In the genomic region with DNA sequence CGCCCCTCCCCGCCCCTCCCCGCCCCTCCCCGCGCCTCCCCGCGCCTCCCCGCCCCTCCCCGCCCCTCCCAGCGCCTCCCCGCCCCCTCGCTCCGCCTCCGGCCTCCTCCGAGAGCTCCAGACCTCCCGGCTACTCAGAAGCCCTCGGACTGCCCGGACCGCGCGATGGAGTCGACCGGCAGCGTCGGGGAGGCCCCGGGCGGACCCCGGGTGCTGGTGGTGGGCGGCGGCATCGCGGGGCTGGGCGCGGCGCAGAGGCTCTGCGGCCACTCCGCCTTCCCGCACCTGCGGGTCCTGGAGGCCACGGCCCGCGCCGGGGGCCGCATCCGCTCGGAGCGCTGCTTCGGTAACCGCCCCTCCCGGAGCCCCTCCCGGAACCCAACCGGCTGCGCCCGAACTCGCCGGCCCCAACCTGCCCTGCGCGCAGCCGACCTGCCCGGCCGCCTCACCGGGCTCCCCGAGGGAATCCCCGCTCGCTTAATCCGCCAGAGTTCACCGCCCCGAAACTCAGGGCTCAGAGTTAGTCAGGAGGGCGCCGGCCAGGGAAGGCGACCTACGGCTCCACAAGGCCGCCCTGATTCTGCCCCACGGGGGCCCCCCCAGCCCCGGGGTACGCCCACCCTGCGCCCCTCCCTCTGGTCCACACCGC, we compare ENCODE assay signal across 8 cellular contexts. TPM values are rescaled to one million over a fixed set of nuclear protein-coding genes. Genes with fewer than 3 reads are reported as not detected.
DNase-seq lines count a peak whose midpoint lies in the region; ATAC-seq and TF ChIP-seq lines count a peak whose summit lies in the region.

A gene (plus strand): TSS at position 111 of the 649 bp plus-strand sequence. CDS start 55 bp downstream, at position 166.

- 1 to 3% (median 2%) methylated on average over 32 to 63 of the region's 78 CpGs for WGBS in ovary, 3 donors

- peak within 1 kb of the TSS; percentile 73 for H3K4me3 Mint-ChIP-seq in activated naive CD8-positive, alpha-beta T cell treated with anti-CD3 and anti-CD28 coated beads for 36 hours

- no peaks in the 10 kb centered on the region for H3K36me3 Mint-ChIP-seq in activated naive CD8-positive, alpha-beta T cell treated with anti-CD3 and anti-CD28 coated beads for 36 hours

- H3K4me1 ChIP-seq in Peyer's patch = peaks cover 0 to 32% (median 5%) of the 10 kb centered on the region in 4 donors
- H3K4me1 ChIP-seq in ovary (ENCODE audit: insufficient read depth) = peaks cover 5% of the 10 kb centered on the region

- H3K4me3 ChIP-seq in Peyer's patch = peak within 1 kb of the TSS; percentile 79 to 100 (median 97)
- H3K4me3 ChIP-seq in ovary = peak within 1 kb of the TSS; percentile 79

- H3K27me3 Mint-ChIP-seq in activated naive CD8-positive, alpha-beta T cell treated with anti-CD3 and anti-CD28 coated beads for 36 hours = no peaks in the 10 kb centered on the region

- TF ChIP-seq CTCF in Peyer's patch (IDR thresholded peaks at IDR 0.05) (no peak), ovary (IDR thresholded peaks at IDR 0.05) (no peak)

- DNase-seq in NCI-H345 (lab: John Stamatoyannopoulos, UW) (peak; percentile 19), NCI-H345 treated with DMSO at 0.1 percent for 48 hours (lab: John Stamatoyannopoulos, UW; ENCODE audit: unreplicated experiment) (no peak), Peyer's patch (peak; percentile 59 to 83 (median 80)), Right ventricle myocardium superior (peak; percentile 83), ovary (peak; percentile 78 to 89 (median 81)), NAMALWA (ENCODE audit: low spot score) (no peak)
- peak; percentile 72 for DNase-seq in activated naive CD8-positive, alpha-beta T cell treated with anti-CD3 and anti-CD28 coated beads for 36 hours

- H3K27ac Mint-ChIP-seq in activated naive CD8-positive, alpha-beta T cell treated with anti-CD3 and anti-CD28 coated beads for 36 hours = no peak within 1 kb of the TSS

- no peak for TF ChIP-seq EP300 in ovary (IDR thresholded peaks at IDR 0.05)

- TF ChIP-seq POLR2A in Peyer's patch (IDR thresholded peaks at IDR 0.05) (peak in 1 of 2 donors; percentile 35), ovary (IDR thresholded peaks at IDR 0.05) (no peak)

- peak; percentile 58 for ATAC-seq in HG02852 (IDR thresholded peaks at IDR 0.05; ENCODE audit: unreplicated experiment)
- ATAC-seq in Right ventricle myocardium superior (ENCODE audit: poor library complexity) = peak; percentile 66

- H3K27ac ChIP-seq in Peyer's patch (peak within 1 kb of the TSS; percentile 80 to 99 (median 94)), ovary (peak within 1 kb of the TSS in 1 of 2 donors; percentile 80)

- H3K27me3 ChIP-seq in Peyer's patch (no peaks in the 10 kb centered on the region), ovary (no peaks in the 10 kb centered on the region)

- intact Hi-C loops in Right ventricle myocardium superior (cut with DNase I) = no loop called here
- intact Hi-C loops in ovary (cut with DNase I) = loop anchor here in 1 of 4 donors (5.0 kb wide), 1 partner anchor 72 kb away; a partner anchor contains a TSS

- H3K9me3 Mint-ChIP-seq in activated naive CD8-positive, alpha-beta T cell treated with anti-CD3 and anti-CD28 coated beads for 36 hours = no peaks in the 10 kb centered on the region

- peaks cover 2% of the 10 kb centered on the region for H3K4me1 Mint-ChIP-seq in activated naive CD8-positive, alpha-beta T cell treated with anti-CD3 and anti-CD28 coated beads for 36 hours

- peaks cover 0 to 7% (median 0%) of the 10 kb centered on the region in 3 donors for H3K36me3 ChIP-seq in Peyer's patch
- no peaks in the 10 kb centered on the region for H3K36me3 ChIP-seq in ovary

- H3K9me3 ChIP-seq in Peyer's patch = no peaks in the 10 kb centered on the region
- no peaks in the 10 kb centered on the region for H3K9me3 ChIP-seq in ovary

RNA-seq across cellular contexts. Expression of the gene that starts here (rescaled TPM):
- total RNA-seq in Peyer's patch (10 to 100 TPM; 19.8 to 53.7 (median 36.9) TPM), Right ventricle myocardium superior (3.4 TPM), ovary (10 to 100 TPM in 3 of 7 donors, 1 to 10 TPM in 4; 6.3 to 11.4 (median 9.2) TPM)
- 1 to 10 TPM; 4.6 to 4.7 TPM for total RNA-seq in activated naive CD8-positive, alpha-beta T cell treated with anti-CD3 and anti-CD28 coated beads for 36 hours
- polyA plus RNA-seq in ovary = 1 to 10 TPM; 2.1 to 7.8 TPM

Comparison
In these comparisons a context has a peak if more than half of its experiments do, and no peak if none do; other contexts are left out.
1. DNase-seq: peak in NCI-H345 (single experiment), Peyer's patch (3 of 3), activated naive CD8-positive, alpha-beta T cell treated with anti-CD3 and anti-CD28 coated beads for 36 hours (single experiment), Right ventricle myocardium superior (single experiment) and ovary (5 of 5); none in NCI-H345 treated with DMSO at 0.1 percent for 48 hours (single experiment) and NAMALWA (single experiment).